In genomic region chr16:55479560-55480197, GRCh38 we compare ENCODE assay signal across 1 cellular context.
TF ChIP-seq lines count a peak whose summit lies in the region.

No MANE protein-coding gene starts in this region.

TF ChIP-seq in H1, 55 proteins besides CTCF, POLR2A, EP300 and RAD21 (continued from another document):
- TF ChIP-seq CHD7 (IDR thresholded peaks at IDR 0.05; ENCODE audit: insufficient replicate concordance, low read length) = no peak
- TF ChIP-seq EZH2 (IDR thresholded peaks at IDR 0.05; ENCODE audit: low read depth, low read length, severe bottlenecking) = peak; percentile 28
- TF ChIP-seq MAX (IDR thresholded peaks at IDR 0.05) = 0 out of 2 replicates have a peak, but pooled peaks have one; percentile 30
- TF ChIP-seq SIRT6 (IDR thresholded peaks at IDR 0.05; ENCODE audit: low read length) = no peak
- peak; percentile 33 for TF ChIP-seq KDM4A (IDR thresholded peaks at IDR 0.05; ENCODE audit: low read depth, low read length, severe bottlenecking)
- peak; percentile 39 for TF ChIP-seq ASH2L (IDR thresholded peaks at IDR 0.05; ENCODE audit: low read length)
TF ChIP-seq in H1: peak in this region for 6.
